In the genomic region with DNA sequence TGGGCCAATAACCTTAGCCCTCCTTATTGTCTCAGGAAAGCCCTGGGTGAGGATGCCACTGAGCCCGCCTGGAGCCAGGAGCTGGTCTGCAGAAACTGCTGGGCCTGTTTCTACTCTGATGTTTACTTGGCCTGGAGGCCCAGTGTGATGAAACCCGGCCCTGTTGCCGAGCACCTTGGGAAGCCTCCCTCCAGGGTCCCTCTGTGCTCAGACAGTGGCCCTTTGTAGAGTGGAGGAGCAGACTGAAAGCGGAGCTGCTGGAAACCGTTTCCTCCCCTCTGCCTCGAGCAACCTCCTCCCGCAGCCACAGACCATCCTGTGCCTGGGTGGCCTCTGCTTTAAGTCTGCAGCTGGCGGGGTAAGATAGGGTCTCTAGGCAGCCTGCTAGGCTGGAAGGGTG, we compare ENCODE assay signal across 16 cellular contexts.
A peak's percentile ranks its signal among the peaks of the same experiment; 100 is the strongest.
DNase-seq lines count a peak whose midpoint lies in the region; ATAC-seq, FAIRE-seq and TF ChIP-seq lines count a peak whose summit lies in the region.
"Had no signal": no experiment of that assay in that cellular context is flagged by ENCODE, and none has a peak within 500 bp of the region (broad histone marks: within the 10 kb centered on the region; RNA-seq: fewer than 3 reads in every experiment).

No MANE protein-coding gene starts in this region.

- ATAC-seq in A549 (peak in 1 of 2 experiments; percentile 46; a peak in 4 of 6 replicates), IMR-90 (ENCODE audit: low read depth) (peak; percentile 61)
- no peak for ATAC-seq in activated T-helper 17 cell treated with anti-CD3 and anti-CD28 coated beads, Interleukin-2, amount 50 U/mL, for 72 hours (replicated peaks)

- dilution Hi-C loops in IMR-90 (cut with HindIII; ENCODE audit: low sequenced_read_pairs, unreplicated experiment): no loop called here

- H2BK120ac ChIP-seq in IMR-90 (ENCODE audit: low read depth, low read length): no peak overlapping the region

- TF ChIP-seq EP300 in A549 (IDR thresholded peaks at IDR 0.05): no peak

- H3K36me3 Mint-ChIP-seq in mesothelial cell of epicardium: no peaks in the 10 kb centered on the region
- no peaks in the 10 kb centered on the region for H3K36me3 Mint-ChIP-seq in activated T-helper 17 cell treated with anti-CD3 and anti-CD28 coated beads, Interleukin-2, amount 50 U/mL, for 72 hours (ENCODE audit: low read depth)

- H2AK9ac ChIP-seq in IMR-90 (replicated peaks; ENCODE audit: low read depth, low read length, poor library complexity): no peak overlapping the region

- 79% methylated on average over 8 of the region's 8 CpGs for WGBS in A549 (ENCODE audit: missing lambda C conversion rate)
- no CpG with 5 or more reads among the region's 8 CpGs for WGBS in IMR-90 (ENCODE audit: extremely low coverage in 2 of 2, insufficient read length in 1 of 2), 2 experiments

- no peak overlapping the region for H3K23ac ChIP-seq in IMR-90 (ENCODE audit: low read depth, low read length)

- H3K9me3 ChIP-seq in A549: no peaks in the 10 kb centered on the region
- no peaks in the 10 kb centered on the region for H3K9me3 ChIP-seq in IMR-90 (ENCODE audit: control insufficient read depth, insufficient read depth, low read length)
- H3K9me3 ChIP-seq: neutrophil, SK-N-SH had no signal

- FAIRE-seq in A549 (lab: Jason Lieb, UNC): no peak
- FAIRE-seq: D721Med, endothelial cell of umbilical vein had no signal

- H3K27me3 ChIP-seq in IMR-90 (ENCODE audit: control insufficient read depth, insufficient read depth, low read length) (peaks cover 26% of the 10 kb centered on the region), dorsolateral prefrontal cortex (no peaks in the 10 kb centered on the region)

- H4K8ac ChIP-seq in IMR-90 (ENCODE audit: low read depth in 2 of 2, low read length in 2 of 2): no peak overlapping the region

- H2AK5ac ChIP-seq in IMR-90 (ENCODE audit: low read depth, low read length): no peak overlapping the region

- CTCF ChIA-PET in A549 (lab: Yijun Ruan, JAX) (interaction anchor here (0.7 to 2.5 kb wide), 6 partner anchors 15 to 78 kb away, joined by 4 to 9 read pairs (median 6); no protein-coding TSS in a partner anchor), IMR-90 (lab: Yijun Ruan, JAX) (no interaction called here)

- H3K4me3 ChIP-seq in A549 (no peak overlapping the region), IMR-90 (ENCODE audit: insufficient read depth, low read depth, low read length) (no peak overlapping the region), dorsolateral prefrontal cortex (peak overlapping the region in 1 of 59 donors; percentile 12)

- TF ChIP-seq POLR2A in A549 (IDR thresholded peaks at IDR 0.05; ENCODE audit: low read length): no peak
- TF ChIP-seq POLR2A in IMR-90 (IDR thresholded peaks at IDR 0.05; ENCODE audit: low read depth, low read length): no peak

- no peak overlapping the region for H3K4ac ChIP-seq in IMR-90 (ENCODE audit: low read depth, low read length)

- intact Hi-C loops in IMR-90 (cut with micrococcal nuclease) (no loop called here), dorsolateral prefrontal cortex (cut with DNase I) (loop anchor here in 1 of 2 donors (5.0 kb wide), 1 partner anchor 57 kb away; no protein-coding TSS in a partner anchor)

- no peak overlapping the region for H2BK15ac ChIP-seq in IMR-90 (ENCODE audit: low read depth, low read length)

- no peak overlapping the region for H4K91ac ChIP-seq in IMR-90 (ENCODE audit: insufficient read depth, low read depth, low read length)

- no peak overlapping the region for H4K5ac ChIP-seq in IMR-90 (ENCODE audit: low read depth, low read length)

- TF ChIP-seq CTCF in A549 (IDR thresholded peaks at IDR 0.05) (no peak), IMR-90 (conservative IDR thresholded peaks at IDR 0.05; ENCODE audit: low read depth, low read length) (no peak), dorsolateral prefrontal cortex (IDR thresholded peaks at IDR 0.05 in 54 of 56, conservative IDR thresholded peaks at IDR 0.05 in 2 of 56; ENCODE audit: low read depth in 1 of 56, partially characterized antibody in 56 of 56) (no peak), mesothelial cell of epicardium (IDR thresholded peaks at IDR 0.05; ENCODE audit: unreplicated experiment) (no peak)

- no peak overlapping the region for H3K56ac ChIP-seq in IMR-90 (ENCODE audit: extremely low read depth, insufficient read depth, low read length)

- no peaks in the 10 kb centered on the region for H3K36me3 ChIP-seq in IMR-90 (ENCODE audit: control insufficient read depth, insufficient read depth, low read length)
- H3K36me3 ChIP-seq: neutrophil had no signal

- POLR2A ChIA-PET in A549 (lab: Yijun Ruan, JAX) (no interaction called here), IMR-90 (lab: Charles Lee; ENCODE audit: unreplicated experiment) (no interaction called here)

- H3K27ac Mint-ChIP-seq in mesothelial cell of epicardium: peak overlapping the region; percentile 39
- no peak overlapping the region for H3K27ac Mint-ChIP-seq in activated T-helper 17 cell treated with anti-CD3 and anti-CD28 coated beads, Interleukin-2, amount 50 U/mL, for 72 hours

- H3K4me1 Mint-ChIP-seq in mesothelial cell of epicardium: peaks cover 12% of the 10 kb centered on the region
- H3K4me1 Mint-ChIP-seq in activated T-helper 17 cell treated with anti-CD3 and anti-CD28 coated beads, Interleukin-2, amount 50 U/mL, for 72 hours: no peaks in the 10 kb centered on the region

- H3K27me3 Mint-ChIP-seq in mesothelial cell of epicardium (ENCODE audit: low read depth): no peaks in the 10 kb centered on the region
- peaks cover 15% of the 10 kb centered on the region for H3K27me3 Mint-ChIP-seq in activated T-helper 17 cell treated with anti-CD3 and anti-CD28 coated beads, Interleukin-2, amount 50 U/mL, for 72 hours

- BruUV-seq in IMR-90 (replicated peaks; lab: Mats Ljungman, UMichigan): no TSS peak

- H3K4me2 ChIP-seq in A549 (no peak overlapping the region), IMR-90 (ENCODE audit: low read depth, low read length) (no peak overlapping the region)
- H3K4me2 ChIP-seq: SK-N-SH had no signal

- TF ChIP-seq RAD21 in A549 (conservative IDR thresholded peaks at IDR 0.05 in 1 of 2, IDR thresholded peaks at IDR 0.05 in 1 of 2): no peak
- TF ChIP-seq RAD21 in IMR-90 (IDR thresholded peaks at IDR 0.05; ENCODE audit: low read length): no peak

- H3K9ac ChIP-seq in IMR-90 (ENCODE audit: low read depth, low read length): no peak overlapping the region
- H3K9ac ChIP-seq: SK-N-SH had no signal

- H3K14ac ChIP-seq in IMR-90 (replicated peaks; ENCODE audit: low read depth, low read length): no peak overlapping the region

- H3K79me1 ChIP-seq in IMR-90 (ENCODE audit: low read depth in 1 of 2, low read length in 2 of 2): no peaks in the 10 kb centered on the region

- no peak overlapping the region for H3K18ac ChIP-seq in IMR-90 (ENCODE audit: low read depth, low read length)

- H3K4me1 ChIP-seq in A549 (peaks cover 14% of the 10 kb centered on the region), IMR-90 (ENCODE audit: control insufficient read depth, insufficient read depth, low read length) (no peaks in the 10 kb centered on the region)

- no peak overlapping the region for H3K4me3 Mint-ChIP-seq in mesothelial cell of epicardium
- H3K4me3 Mint-ChIP-seq in activated T-helper 17 cell treated with anti-CD3 and anti-CD28 coated beads, Interleukin-2, amount 50 U/mL, for 72 hours: no peak overlapping the region

- H2AFZ ChIP-seq in IMR-90 (replicated peaks; ENCODE audit: low read length, poor library complexity): peak overlapping the region; percentile 78

- H3K27ac ChIP-seq in A549: peak overlapping the region; percentile 26 to 31; a peak in 1 of 6 replicates
- H3K27ac ChIP-seq in IMR-90 (ENCODE audit: insufficient read depth, low read length): no peak overlapping the region
- peak overlapping the region in 37 of 59 donors; percentile 5 to 73 (median 53) for H3K27ac ChIP-seq in dorsolateral prefrontal cortex
- H3K27ac ChIP-seq: neutrophil had no signal

- DNase-seq in A549 (ENCODE audit: low read depth in 1 of 2, low spot score in 1 of 2) (no peak), IMR-90 (no peak), dorsolateral prefrontal cortex (peak in 6 of 10 donors; percentile 44 to 59 (median 50)), mesothelial cell of epicardium (ENCODE audit: low spot score in 2 of 2, unreplicated experiment in 2 of 2) (no peak), NCI-H446 (lab: John Stamatoyannopoulos, UW) (no peak), DMS 273 treated with DMSO at 0.1 percent for 48 hours (lab: John Stamatoyannopoulos, UW) (no peak), SK-N-DZ (ENCODE audit: low spot score) (no peak)
- DNase-seq: activated effector memory CD4-positive, alpha-beta T cell treated with anti-CD3 and anti-CD28 coated beads, Interleukin-2, amount 50 U/mL, for 16 hours; left cardiac atrium; MM.1S; NK-92 treated with Interleukin-12 subunit alpha and Interleukin-12 subunit beta, amount 100 ng/mL, for 24 hours; SK-N-SH had no signal

- no peak overlapping the region for H2BK20ac ChIP-seq in IMR-90 (ENCODE audit: low read depth, low read length)

- no peaks in the 10 kb centered on the region for H4K20me1 ChIP-seq in IMR-90 (ENCODE audit: insufficient read depth, low read length)

- in situ Hi-C loops in IMR-90 (cut with MboI; ENCODE audit: low sequenced_read_pairs): no loop called here

- H2BK5ac ChIP-seq in IMR-90 (ENCODE audit: low read depth, low read length, poor library complexity, severe bottlenecking): no peak overlapping the region

- H3K9me1 ChIP-seq in IMR-90 (ENCODE audit: insufficient read depth, low read length): no peaks in the 10 kb centered on the region

- H3K9me3 Mint-ChIP-seq in mesothelial cell of epicardium: no peaks in the 10 kb centered on the region
- no peaks in the 10 kb centered on the region for H3K9me3 Mint-ChIP-seq in activated T-helper 17 cell treated with anti-CD3 and anti-CD28 coated beads, Interleukin-2, amount 50 U/mL, for 72 hours

TF ChIP-seq in A549, 52 proteins besides CTCF, POLR2A, EP300 and RAD21:
- TF ChIP-seq, protein P1, sequence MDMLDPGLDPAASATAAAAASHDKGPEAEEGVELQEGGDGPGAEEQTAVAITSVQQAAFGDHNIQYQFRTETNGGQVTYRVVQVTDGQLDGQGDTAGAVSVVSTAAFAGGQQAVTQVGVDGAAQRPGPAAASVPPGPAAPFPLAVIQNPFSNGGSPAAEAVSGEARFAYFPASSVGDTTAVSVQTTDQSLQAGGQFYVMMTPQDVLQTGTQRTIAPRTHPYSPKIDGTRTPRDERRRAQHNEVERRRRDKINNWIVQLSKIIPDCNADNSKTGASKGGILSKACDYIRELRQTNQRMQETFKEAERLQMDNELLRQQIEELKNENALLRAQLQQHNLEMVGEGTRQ (IDR thresholded peaks at IDR 0.05): no peak
- no peak for TF ChIP-seq HOXB13 (CRISPR knock-in tag; IDR thresholded peaks at IDR 0.05; ENCODE audit: low read depth)
- no peak for TF ChIP-seq CBX8 (IDR thresholded peaks at IDR 0.05)

TF ChIP-seq in IMR-90, 13 proteins besides CTCF, POLR2A, EP300 and RAD21 (continues in another document):
- TF ChIP-seq RFX5 (IDR thresholded peaks at IDR 0.05; ENCODE audit: low read depth, low read length) (no peak), MXI1 (IDR thresholded peaks at IDR 0.05; ENCODE audit: borderline replicate concordance, low read depth, low read length) (no peak), CHD1 (IDR thresholded peaks at IDR 0.05; ENCODE audit: low read depth, low read length) (no peak), RCOR1 (IDR thresholded peaks at IDR 0.05; ENCODE audit: insufficient replicate concordance, low read length) (no peak)

Comparison
In these comparisons a context has a peak if more than half of its experiments do, and no peak if none do; other contexts are left out.
1. DNase-seq: peak in dorsolateral prefrontal cortex (6 of 10); none in A549 (0 of 2), IMR-90 (single experiment), mesothelial cell of epicardium (0 of 2), NCI-H446 (0 of 2), DMS 273 treated with DMSO at 0.1 percent for 48 hours (single experiment) and SK-N-DZ (single experiment).